8 cellular contexts compared by ENCODE assay signal in the genomic region with DNA sequence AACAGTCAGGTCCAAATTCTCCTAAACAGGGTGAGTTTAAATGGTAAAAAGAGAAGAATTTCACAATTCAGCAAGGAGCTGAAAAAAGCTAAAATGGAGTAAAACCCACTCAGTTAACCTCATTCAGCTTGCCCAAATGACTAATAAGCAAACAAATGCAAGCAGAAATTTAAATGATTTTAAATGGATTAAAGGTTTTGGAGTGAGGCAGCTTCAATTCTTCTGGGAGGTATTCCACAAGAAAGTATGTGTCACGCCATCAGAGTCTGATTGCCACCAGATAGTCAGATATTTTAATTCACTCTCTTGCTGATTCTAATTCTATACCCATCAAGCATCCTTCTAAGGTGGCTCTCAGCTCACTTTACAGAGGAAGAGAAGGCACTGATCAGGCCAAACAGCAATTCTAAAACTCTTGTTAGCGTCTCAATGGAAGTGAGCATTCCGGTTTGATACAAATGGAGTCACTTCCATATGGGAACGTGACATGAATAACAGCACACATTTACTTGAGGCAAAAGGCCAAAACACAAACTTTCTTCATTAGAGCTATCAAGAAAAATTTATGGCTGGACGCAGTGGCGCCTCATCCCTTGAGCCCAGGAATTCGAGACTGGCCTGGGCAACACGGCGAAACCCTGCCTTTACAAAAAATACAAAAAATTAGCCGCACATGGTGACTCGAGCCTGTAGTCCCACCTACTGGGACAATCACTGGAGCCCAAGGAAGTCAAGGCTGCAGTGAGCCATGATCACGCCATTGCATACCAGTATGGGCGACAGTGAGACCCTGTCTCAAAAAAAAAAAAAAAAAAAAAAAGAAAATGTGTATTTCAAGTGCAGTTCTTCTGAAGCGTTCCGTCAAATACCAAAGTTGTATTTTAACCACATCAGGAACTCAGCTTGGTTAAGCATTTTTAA. TPM values are rescaled to one million over a fixed set of nuclear protein-coding genes. Genes with fewer than 3 reads are reported as not detected.
DNase-seq lines count a peak whose midpoint lies in the region; ATAC-seq and TF ChIP-seq lines count a peak whose summit lies in the region.

No MANE protein-coding gene starts in this region.

- H3K27ac ChIP-seq in left lung = peak overlapping the region in 1 of 2 donors; percentile 21

- no peaks in the 10 kb centered on the region for H3K27me3 Mint-ChIP-seq in activated T-cell treated with anti-CD3 and anti-CD28 coated beads, Interleukin-2, amount 50 U/mL, for 72 hours (ENCODE audit: low read depth)
- peaks cover 3% of the 10 kb centered on the region for H3K27me3 Mint-ChIP-seq in activated naive CD8-positive, alpha-beta T cell treated with anti-CD3 and anti-CD28 coated beads for 36 hours
- no peaks in the 10 kb centered on the region for H3K27me3 Mint-ChIP-seq in type B pancreatic cell

- H3K36me3 ChIP-seq in left lung = peaks cover 0 to 31% of the 10 kb centered on the region in 2 donors

- intact Hi-C loops in left lung (cut with DNase I) = no loop called here

- H3K27ac Mint-ChIP-seq in activated T-cell treated with anti-CD3 and anti-CD28 coated beads, Interleukin-2, amount 50 U/mL, for 72 hours = peak overlapping the region; percentile 99
- peak overlapping the region; percentile 99 for H3K27ac Mint-ChIP-seq in activated naive CD8-positive, alpha-beta T cell treated with anti-CD3 and anti-CD28 coated beads for 36 hours
- H3K27ac Mint-ChIP-seq in type B pancreatic cell = peak overlapping the region; percentile 99

- no peaks in the 10 kb centered on the region for H3K9me3 ChIP-seq in left lung

- ATAC-seq in activated T-cell treated with anti-CD3 and anti-CD28 coated beads, Interleukin-2, amount 50 U/mL, for 72 hours (replicated peaks in 1 of 2) = no peak
- ATAC-seq in left lung = no peak
- ATAC-seq in GM19463 (IDR thresholded peaks at IDR 0.05; ENCODE audit: unreplicated experiment) = no peak

- peak overlapping the region; percentile 66 to 87 for H3K4me3 ChIP-seq in left lung

- no peak for DNase-seq in activated T-cell treated with anti-CD3 and anti-CD28 coated beads, Interleukin-2, amount 50 U/mL, for 72 hours
- no peak for DNase-seq in activated T-cell treated with anti-CD3 and anti-CD28 coated beads for 4 hours
- DNase-seq in activated naive CD8-positive, alpha-beta T cell treated with anti-CD3 and anti-CD28 coated beads for 36 hours = no peak
- no peak for DNase-seq in left lung
- DNase-seq in type B pancreatic cell (ENCODE audit: extremely low spot score, unreplicated experiment) = no peak
- DNase-seq in SKM-1 (lab: John Stamatoyannopoulos, UW; ENCODE audit: unreplicated experiment) = no peak
- no peak for DNase-seq in NCI-H1092 treated with DMSO at 0.1 percent for 48 hours (lab: John Stamatoyannopoulos, UW)

- peaks cover 18 to 39% of the 10 kb centered on the region in 2 donors for H3K4me1 ChIP-seq in left lung

- TF ChIP-seq CTCF in left lung (IDR thresholded peaks at IDR 0.05) (no peak), type B pancreatic cell (conservative IDR thresholded peaks at IDR 0.05) (no peak)

- peaks cover 1 to 3% of the 10 kb centered on the region in 2 donors for H3K9me3 Mint-ChIP-seq in activated T-cell treated with anti-CD3 and anti-CD28 coated beads, Interleukin-2, amount 50 U/mL, for 72 hours
- peaks cover 5% of the 10 kb centered on the region for H3K9me3 Mint-ChIP-seq in activated naive CD8-positive, alpha-beta T cell treated with anti-CD3 and anti-CD28 coated beads for 36 hours
- no peaks in the 10 kb centered on the region for H3K9me3 Mint-ChIP-seq in type B pancreatic cell

- H3K36me3 Mint-ChIP-seq in activated T-cell treated with anti-CD3 and anti-CD28 coated beads, Interleukin-2, amount 50 U/mL, for 72 hours (ENCODE audit: insufficient read depth in 2 of 2) = peaks cover 18 to 27% of the 10 kb centered on the region in 2 donors
- H3K36me3 Mint-ChIP-seq in activated naive CD8-positive, alpha-beta T cell treated with anti-CD3 and anti-CD28 coated beads for 36 hours = peaks cover 30% of the 10 kb centered on the region
- peaks cover 16% of the 10 kb centered on the region for H3K36me3 Mint-ChIP-seq in type B pancreatic cell

- peaks cover 41% of the 10 kb centered on the region for H3K4me1 Mint-ChIP-seq in activated T-cell treated with anti-CD3 and anti-CD28 coated beads, Interleukin-2, amount 50 U/mL, for 72 hours (ENCODE audit: low read depth)
- peaks cover 32% of the 10 kb centered on the region for H3K4me1 Mint-ChIP-seq in activated naive CD8-positive, alpha-beta T cell treated with anti-CD3 and anti-CD28 coated beads for 36 hours
- H3K4me1 Mint-ChIP-seq in type B pancreatic cell (ENCODE audit: unreplicated experiment) = peaks cover 25% of the 10 kb centered on the region

- H3K4me3 Mint-ChIP-seq in activated T-cell treated with anti-CD3 and anti-CD28 coated beads, Interleukin-2, amount 50 U/mL, for 72 hours = peak overlapping the region; percentile 98 to 99
- peak overlapping the region; percentile 87 for H3K4me3 Mint-ChIP-seq in activated naive CD8-positive, alpha-beta T cell treated with anti-CD3 and anti-CD28 coated beads for 36 hours
- peak overlapping the region; percentile 95 for H3K4me3 Mint-ChIP-seq in type B pancreatic cell

- no peaks in the 10 kb centered on the region for H3K27me3 ChIP-seq in left lung

RNA-seq across cellular contexts. Expression of a gene that starts 2.0 kb away (rescaled TPM):
- total RNA-seq in activated T-cell treated with anti-CD3 and anti-CD28 coated beads, Interleukin-2, amount 50 U/mL, for 72 hours = 10 to 100 TPM; 34.0 to 35.2 TPM
- total RNA-seq in activated naive CD8-positive, alpha-beta T cell treated with anti-CD3 and anti-CD28 coated beads for 36 hours = 10 to 100 TPM; 15.6 to 16.8 TPM
- 10 to 100 TPM; 21.0 to 26.8 TPM for total RNA-seq in left lung
- 21.4 and 42.6 TPM in 2 replicates for total RNA-seq in type B pancreatic cell (ENCODE audit: low replicate concordance)

RNA-seq across cellular contexts. Expression of a gene that starts 34.7 kb away (rescaled TPM):
- under 1 TPM; 0.44 to 0.86 TPM for total RNA-seq in activated T-cell treated with anti-CD3 and anti-CD28 coated beads, Interleukin-2, amount 50 U/mL, for 72 hours
- under 1 TPM; 0.21 to 0.22 TPM for total RNA-seq in activated naive CD8-positive, alpha-beta T cell treated with anti-CD3 and anti-CD28 coated beads for 36 hours
- 1 to 10 TPM in 1 of 2 donors, under 1 TPM in 1; 0.52 to 1.6 TPM for total RNA-seq in left lung
- total RNA-seq in type B pancreatic cell (ENCODE audit: low replicate concordance) = 1.5 and 15.5 TPM in 2 replicates
